In genomic region chr9:97221478-97222350, GRCh38 we compare ENCODE assay signal across 8 cellular contexts.
DNase-seq lines count a peak whose midpoint lies in the region; ATAC-seq, FAIRE-seq and TF ChIP-seq lines count a peak whose summit lies in the region.
"Not testable (repeated sequence)": the region's sequence is repeated elsewhere in the genome, so short reads cannot be mapped to it uniquely, and the experiment has no call there.

No MANE protein-coding gene starts in this region.

- H3K4me1 Mint-ChIP-seq in mesothelial cell of epicardium, result not testable (repeated sequence)

- not testable (repeated sequence) for H3K36me3 Mint-ChIP-seq in mesothelial cell of epicardium

- TF ChIP-seq CTCF in A549 (IDR thresholded peaks at IDR 0.05) (peak; percentile 36; the same call in 1 of the 3 replicates), HEK293 (tag by site-specific recombination; IDR thresholded peaks at IDR 0.05) (peak; percentile 37; the same call in 1 of the 2 replicates)
- TF ChIP-seq CTCF in mesothelial cell of epicardium (IDR thresholded peaks at IDR 0.05; ENCODE audit: unreplicated experiment), result not testable (repeated sequence)

- H3K4me2 ChIP-seq in A549, result peak overlapping the region; percentile 88

- H3K4me3 ChIP-seq in A549 (peak overlapping the region; percentile 40), HEK293 (ENCODE audit: low read depth, low read length) (peak overlapping the region; percentile 47)

- TF ChIP-seq EP300 in A549 (IDR thresholded peaks at IDR 0.05), result not testable (repeated sequence)

- H3K4me1 ChIP-seq in A549; HEK293 (ENCODE audit: control insufficient read depth, insufficient read depth, low read length): not testable (repeated sequence)

- H3K9me3 Mint-ChIP-seq in mesothelial cell of epicardium, result not testable (repeated sequence)

- CTCF ChIA-PET in A549 (lab: Yijun Ruan, JAX), result interaction anchor here (0.9 to 1.1 kb wide), 3 partner anchors 9 to 365 kb away, joined by 3 read pairs; no protein-coding TSS in a partner anchor
- CTCF ChIA-PET in HEK293 (lab: Yijun Ruan, JAX), result interaction anchor here (0.6 to 1.2 kb wide), 4 partner anchors 12 to 367 kb away, joined by 3 read pairs; partner anchors contain the start of gene ZNF782

- POLR2A ChIA-PET in A549 (lab: Yijun Ruan, JAX) (interaction anchor here (1.8 kb wide), 1 partner anchor 16 kb away, joined by 9 read pairs; no protein-coding TSS in a partner anchor), HEK293 (lab: Yijun Ruan, JAX) (interaction anchor here (0.6 to 2.3 kb wide), 3 partner anchors 17 to 350 kb away, joined by 4 to 19 read pairs (median 5); no protein-coding TSS in a partner anchor)

- H3K27me3 Mint-ChIP-seq in mesothelial cell of epicardium (ENCODE audit: low read depth), result peaks cover 86% of the 10 kb centered on the region

- 33% methylated on average over 19 of the region's 76 CpGs for WGBS in A549 (ENCODE audit: missing lambda C conversion rate)

- H3K27ac ChIP-seq in A549, result peak overlapping the region in 1 of 2 experiments; percentile 58; a peak in 1 of 6 replicates
- H3K27ac ChIP-seq in HEK293 (ENCODE audit: extremely low read depth, low read depth, low read length), result peak overlapping the region; percentile 53; the same call in 1 of the 2 replicates

- not testable (repeated sequence) for FAIRE-seq in A549 (lab: Jason Lieb, UNC); frontal cortex (lab: Jason Lieb, UNC)

- H3K4me3 Mint-ChIP-seq in mesothelial cell of epicardium, result peak overlapping the region; percentile 71

- peak in 1 of 2 experiments; percentile 39 for DNase-seq in A549 (ENCODE audit: low read depth in 1 of 2, low spot score in 1 of 2)
- DNase-seq in NCI-H526 treated with DMSO at 0.1 percent for 48 hours (lab: John Stamatoyannopoulos, UW), result peak; percentile 64
- DNase-seq in activated CD4-positive, alpha-beta T cell treated with anti-CD3 and anti-CD28 coated beads for 48 hours, result peak; percentile 61
- peak; percentile 86 for DNase-seq in astrocyte of the hippocampus (ENCODE audit: low read depth, low spot score)
- DNase-seq in frontal cortex (ENCODE audit: low spot score in 2 of 2), result peak; percentile 48 to 57
- DNase-seq in mesothelial cell of epicardium (ENCODE audit: low spot score in 2 of 2, unreplicated experiment in 2 of 2), result peak; percentile 70 to 86
- peak in 3 of 4 experiments; percentile 9 to 44 (median 41) for DNase-seq in stimulated activated CD4-positive, alpha-beta T cell treated with anti-CD3 and anti-CD28 coated beads, Interleukin-1b, Interleukin-23, amount 100 ng/mL, for 24 hours (ENCODE audit: low read depth in 4 of 4, low spot score in 1 of 4)

- H3K27ac Mint-ChIP-seq in mesothelial cell of epicardium, result not testable (repeated sequence)

- peak; percentile 11 to 58; a peak in 4 of 5 replicates for TF ChIP-seq RAD21 in A549 (conservative IDR thresholded peaks at IDR 0.05 in 1 of 2, IDR thresholded peaks at IDR 0.05 in 1 of 2)

- H3K9me3 ChIP-seq in A549; HEK293 (ENCODE audit: control insufficient read depth, insufficient read depth, low read depth, low read length): not testable (repeated sequence)

- peak; percentile 78 to 89 for ATAC-seq in A549

- not testable (repeated sequence) for TF ChIP-seq POLR2A in A549 (IDR thresholded peaks at IDR 0.05; ENCODE audit: low read length)

- H3K36me3 ChIP-seq in HEK293 (ENCODE audit: control insufficient read depth in 2 of 2, insufficient read depth in 1 of 2, low read length in 2 of 2), result not testable (repeated sequence)

TF ChIP-seq in A549, 52 proteins besides CTCF, POLR2A, EP300 and RAD21:
- TF ChIP-seq RNF2 (IDR thresholded peaks at IDR 0.05; ENCODE audit: borderline replicate concordance, low read depth) (peak; percentile 90; the same call in 1 of the 2 replicates), SMC3 (IDR thresholded peaks at IDR 0.05) (peak; percentile 44; the same call in 2 of the 3 replicates)

TF ChIP-seq in HEK293, 187 proteins besides CTCF, POLR2A, EP300 and RAD21:
- TF ChIP-seq ZBTB8A (tag by site-specific recombination; IDR thresholded peaks at IDR 0.05), result peak; percentile 61
- TF ChIP-seq ZXDB (tag by site-specific recombination; IDR thresholded peaks at IDR 0.05), result peak; percentile 53; the same call in 1 of the 2 replicates
- TF ChIP-seq ZNF843 (tag by site-specific recombination; IDR thresholded peaks at IDR 0.05), result 0 out of 2 replicates have a peak, but pooled peaks have one; percentile 33
- 0 out of 2 replicates have a peak, but pooled peaks have one; percentile 15 for TF ChIP-seq KLF16 (tag by site-specific recombination; IDR thresholded peaks at IDR 0.05)
- TF ChIP-seq ZBTB26 (tag by site-specific recombination; optimal IDR thresholded peaks at IDR 0.05), result peak; percentile 78
- TF ChIP-seq ZEB2 (tag by site-specific recombination; IDR thresholded peaks at IDR 0.05), result 0 out of 2 replicates have a peak, but pooled peaks have one; percentile 21
- TF ChIP-seq ZNF449 (tag by site-specific recombination; IDR thresholded peaks at IDR 0.05), result peak; percentile 83
- TF ChIP-seq ZBTB20 (tag by site-specific recombination; IDR thresholded peaks at IDR 0.05), result peak; percentile 43; the same call in 1 of the 2 replicates
